Comparison of ENCODE assay signal across 10 cellular contexts in genomic region chr16:85205747-85206471, GRCh38.
DNase-seq lines count a peak whose midpoint lies in the region; ATAC-seq and TF ChIP-seq lines count a peak whose summit lies in the region.
"Had no signal": no experiment of that assay in that cellular context is flagged by ENCODE, and none has a peak within 500 bp of the region (broad histone marks: within the 10 kb centered on the region; RNA-seq: fewer than 3 reads in every experiment).

No MANE protein-coding gene starts in this region.

- H3K4me2 ChIP-seq in Karpas-422 (ENCODE audit: low read depth, low read length, poor library complexity, severe bottlenecking): no peak overlapping the region

- H3K4me3 ChIP-seq in epithelial cell of esophagus (ENCODE audit: low read length) (no peak overlapping the region), Karpas-422 (ENCODE audit: low read length) (no peak overlapping the region)

- H3K36me3 Mint-ChIP-seq in nephron (ENCODE audit: low read depth): no peaks in the 10 kb centered on the region
- no peaks in the 10 kb centered on the region for H3K36me3 Mint-ChIP-seq in stimulated activated memory B cell treated with anti-CD40 and anti-IgM and Interleukin-4, amounts not matched to agents 10 μg/mL and 1 μg/mL and 100 μg/mL, for 72 hours

- peak overlapping the region; percentile 70 to 78 (median 71) for H3K4me3 Mint-ChIP-seq in nephron
- H3K4me3 Mint-ChIP-seq in stimulated activated memory B cell treated with anti-CD40 and anti-IgM and Interleukin-4, amounts not matched to agents 10 μg/mL and 1 μg/mL and 100 μg/mL, for 72 hours: no peak overlapping the region

- H3K27me3 Mint-ChIP-seq in nephron (ENCODE audit: low read depth): no peaks in the 10 kb centered on the region
- peaks cover 20% of the 10 kb centered on the region for H3K27me3 Mint-ChIP-seq in stimulated activated memory B cell treated with anti-CD40 and anti-IgM and Interleukin-4, amounts not matched to agents 10 μg/mL and 1 μg/mL and 100 μg/mL, for 72 hours

- H3K79me2 ChIP-seq in Karpas-422 (ENCODE audit: low read length): no peaks in the 10 kb centered on the region

- H3K27ac Mint-ChIP-seq in nephron: peak overlapping the region; percentile 90 to 91 (median 91)
- H3K27ac Mint-ChIP-seq in stimulated activated memory B cell treated with anti-CD40 and anti-IgM and Interleukin-4, amounts not matched to agents 10 μg/mL and 1 μg/mL and 100 μg/mL, for 72 hours: no peak overlapping the region

- H3K4me1 Mint-ChIP-seq in nephron: peaks cover 57% of the 10 kb centered on the region
- H3K4me1 Mint-ChIP-seq in stimulated activated memory B cell treated with anti-CD40 and anti-IgM and Interleukin-4, amounts not matched to agents 10 μg/mL and 1 μg/mL and 100 μg/mL, for 72 hours: no peaks in the 10 kb centered on the region

- TF ChIP-seq CTCF in epithelial cell of esophagus (IDR thresholded peaks at IDR 0.05; ENCODE audit: insufficient read depth, low read depth, low read length, missing control alignments) (no peak), nephron (IDR thresholded peaks at IDR 0.05; ENCODE audit: unreplicated experiment in 3 of 3) (no peak)

- no peaks in the 10 kb centered on the region for H4K20me1 ChIP-seq in Karpas-422 (ENCODE audit: insufficient read depth, low read depth, low read length)

- no peak overlapping the region for H3K9ac ChIP-seq in Karpas-422 (ENCODE audit: low read length)

- H3K9me3 Mint-ChIP-seq in nephron: no peaks in the 10 kb centered on the region
- no peaks in the 10 kb centered on the region for H3K9me3 Mint-ChIP-seq in stimulated activated memory B cell treated with anti-CD40 and anti-IgM and Interleukin-4, amounts not matched to agents 10 μg/mL and 1 μg/mL and 100 μg/mL, for 72 hours

- no peaks in the 10 kb centered on the region for H3K9me3 ChIP-seq in Karpas-422 (ENCODE audit: low read length)

- H3K36me3 ChIP-seq in Karpas-422 (ENCODE audit: insufficient read depth, low read length): no peaks in the 10 kb centered on the region

- no peaks in the 10 kb centered on the region for H3K27me3 ChIP-seq in Karpas-422 (ENCODE audit: low read length)

- ATAC-seq in stimulated activated memory B cell treated with anti-CD40 and anti-IgM and Interleukin-4, amounts not matched to agents 10 μg/mL and 1 μg/mL and 100 μg/mL, for 72 hours: no peak
- ATAC-seq in HG02840 (IDR thresholded peaks at IDR 0.05; ENCODE audit: low FRiP score, unreplicated experiment): no peak

- H3K4me1 ChIP-seq in Karpas-422 (ENCODE audit: low read length): no peaks in the 10 kb centered on the region

- peak; percentile 90 for DNase-seq in DMS 273 (lab: John Stamatoyannopoulos, UW; ENCODE audit: unreplicated experiment)
- peak; percentile 48 for DNase-seq in NCI-H1105 (lab: John Stamatoyannopoulos, UW)
- peak; percentile 46 for DNase-seq in epithelial cell of esophagus (ENCODE audit: low read depth)
- DNase-seq in Karpas-422: no peak
- DNase-seq in superior temporal gyrus (ENCODE audit: extremely low spot score): no peak
- DNase-seq: activated CD8-positive, alpha-beta memory T cell treated with anti-CD3 and anti-CD28 coated beads, Interleukin-2, amount 50 U/mL, for 48 hours; NCI-H524 had no signal

- H3K9me2 ChIP-seq in Karpas-422 (replicated peaks; ENCODE audit: insufficient read depth, low read length): no peaks in the 10 kb centered on the region

- no peak overlapping the region for H3K27ac ChIP-seq in Karpas-422 (ENCODE audit: low read length)

- H2AFZ ChIP-seq in Karpas-422 (ENCODE audit: low read length): no peak overlapping the region

Comparison
In these comparisons a context has a peak if more than half of its experiments do, and no peak if none do; other contexts are left out.
1. DNase-seq: peak in DMS 273 (single experiment), NCI-H1105 (single experiment) and epithelial cell of esophagus (single experiment); none in Karpas-422 (single experiment) and superior temporal gyrus (single experiment).